In the genomic region with DNA sequence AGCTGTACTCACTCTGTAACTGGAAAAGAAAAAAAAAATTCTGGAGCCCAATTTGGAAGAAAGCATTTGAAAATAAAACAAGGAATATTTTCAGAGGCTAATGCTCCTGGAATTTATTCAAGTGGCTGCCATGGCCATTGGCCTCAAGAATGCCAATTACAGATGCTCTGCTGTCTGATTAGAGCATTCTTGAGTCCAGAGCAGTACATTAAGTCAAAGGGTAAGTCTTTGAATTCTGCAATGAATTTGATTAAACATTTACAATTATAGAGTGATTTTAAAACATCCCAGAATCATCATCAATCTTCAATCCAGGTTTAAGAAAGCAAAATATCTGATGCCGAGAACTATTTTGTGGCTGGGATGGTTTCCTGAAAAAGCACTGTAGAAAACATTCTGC, we compare ENCODE assay signal across 19 cellular contexts.
"Had no signal": no experiment of that assay in that cellular context is flagged by ENCODE, and none has a peak within 500 bp of the region (broad histone marks: within the 10 kb centered on the region; RNA-seq: fewer than 3 reads in every experiment).

No MANE protein-coding gene starts in this region.

- H3K4me1 ChIP-seq: colonic mucosa, esophagus squamous epithelium, upper lobe of right lung had no signal

- H3K27me3 ChIP-seq: colonic mucosa, esophagus squamous epithelium, foreskin keratinocyte, right atrium auricular region, tibial nerve, upper lobe of right lung had no signal

- DNase-seq: colonic mucosa; dermis blood vessel endothelial cell; esophagus squamous epithelium; foreskin keratinocyte; head of caudate nucleus; hippocampal formation; left colon; left ventricle myocardium superior; mesendoderm; naive thymus-derived CD4-positive, alpha-beta T cell; nephron progenitor cell; posterior cingulate gyrus; stimulated activated CD4-positive, alpha-beta T cell treated with anti-CD3 and anti-CD28 coated beads, Interleukin-4, amount 100 ng/mL, for 1 hour; stimulated activated CD8-positive, alpha-beta memory T cell treated with anti-CD3 and anti-CD28 coated beads, Interleukin-4, amount 100 ng/mL, for 48 hours; stimulated activated naive CD8-positive, alpha-beta T cell treated with anti-CD3 and anti-CD28 coated beads, Interleukin-15, Interleukin-2, amounts not matched to agents 100 U/mL and 50 U/mL, for 24 hours; upper lobe of right lung had no signal

- ATAC-seq: foreskin keratinocyte; left ventricle myocardium superior; naive thymus-derived CD4-positive, alpha-beta T cell; stimulated activated effector memory CD8-positive, alpha-beta T cell treated with anti-CD3 and anti-CD28 coated beads, Interleukin-12 subunit alpha, Interleukin-12 subunit beta, amount 100 ng/mL, for 72 hours; stimulated activated naive CD8-positive, alpha-beta T cell treated with anti-CD3 and anti-CD28 coated beads, Interleukin-15, Interleukin-2, amounts not matched to agents 100 U/mL and 50 U/mL, for 24 hours; upper lobe of right lung had no signal

- H3K9me3 ChIP-seq: colonic mucosa, esophagus squamous epithelium, right atrium auricular region, tibial nerve, upper lobe of right lung had no signal

- H3K4me3 ChIP-seq: colonic mucosa, esophagus squamous epithelium, right atrium auricular region, tibial nerve, upper lobe of right lung had no signal

- H3K36me3 ChIP-seq: colonic mucosa, esophagus squamous epithelium, right atrium auricular region, tibial nerve, upper lobe of right lung had no signal

- H3K27ac ChIP-seq: colonic mucosa, esophagus squamous epithelium, foreskin keratinocyte, right atrium auricular region, upper lobe of right lung had no signal
